8 cellular contexts compared by ENCODE assay signal in the genomic region with DNA sequence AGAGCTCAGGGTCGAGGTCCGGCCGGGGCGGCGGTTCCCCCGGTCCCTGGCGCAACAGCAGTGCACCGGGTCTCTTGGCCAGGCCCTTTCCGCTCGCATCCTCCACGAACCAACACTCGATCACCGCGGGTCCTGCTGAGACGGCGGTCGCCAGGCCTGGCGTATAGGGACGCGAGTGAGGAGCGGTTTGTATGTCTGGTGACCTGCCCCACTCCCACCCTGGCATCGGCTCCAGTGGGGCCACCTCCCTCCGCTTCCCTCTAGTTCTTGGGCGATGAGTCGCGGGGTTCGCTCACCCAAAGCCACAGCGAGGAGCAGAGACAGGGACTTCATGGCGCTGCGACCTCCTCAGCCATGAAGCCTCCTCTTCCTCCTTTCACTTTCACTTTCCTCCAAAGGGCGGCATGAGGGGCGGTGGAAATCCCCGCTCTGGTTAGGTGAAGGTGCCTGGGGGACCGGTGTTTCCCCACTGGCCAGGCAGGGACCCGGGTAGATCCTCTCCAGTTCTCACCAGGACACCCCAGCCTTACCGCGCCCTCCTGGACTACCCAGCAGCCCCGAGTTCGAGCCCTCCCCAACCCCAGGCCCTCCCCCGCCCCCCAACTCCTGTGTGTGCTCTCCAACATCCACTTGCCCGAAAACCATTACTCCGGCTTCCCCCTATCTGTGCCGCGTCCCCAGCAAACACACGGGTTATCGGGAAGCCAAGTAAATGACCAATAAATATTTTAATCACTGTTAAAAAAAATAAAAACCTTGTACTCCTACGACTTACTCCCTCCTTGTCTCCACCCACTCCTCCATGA. TPM values are rescaled to one million over a fixed set of nuclear protein-coding genes. Genes with fewer than 3 reads are reported as not detected.
DNase-seq lines count a peak whose midpoint lies in the region; ATAC-seq and TF ChIP-seq lines count a peak whose summit lies in the region.

Gene TAPBP (minus strand): TSS at position 370 of the 806 bp plus-strand sequence. CDS start 37 bp downstream, at position 333.

- peak; percentile 33 for ATAC-seq in HG02588 (IDR thresholded peaks at IDR 0.05; ENCODE audit: unreplicated experiment)
- no peak for ATAC-seq in HG02678 (IDR thresholded peaks at IDR 0.05; ENCODE audit: unreplicated experiment)

- H3K9ac ChIP-seq in liver (ENCODE audit: low read depth in 1 of 2, low read length in 2 of 2) = peak within 1 kb of the TSS; percentile 87 to 90

- DNase-seq in GM06990 (ENCODE audit: extremely low read depth, insufficient read length) = peak; percentile 87
- DNase-seq in NCI-H345 treated with DMSO at 0.1 percent for 48 hours (lab: John Stamatoyannopoulos, UW; ENCODE audit: unreplicated experiment) = peak; percentile 36
- DNase-seq in activated CD4-positive, alpha-beta T cell treated with anti-CD3 and anti-CD28 coated beads, Interleukin-2, amount 50 U/mL, for 4 hours = peak; percentile 83
- peak in 8 of 10 donors; percentile 40 to 70 (median 54) for DNase-seq in dorsolateral prefrontal cortex
- DNase-seq in stimulated activated CD4-positive, alpha-beta T cell treated with anti-CD3 and anti-CD28 coated beads, Interleukin-2, amount 100 ng/mL, for 48 hours = peak; percentile 64 to 69

- H3K4me3 ChIP-seq in GM06990 (replicated peaks; ENCODE audit: low read depth, low read length) = peak within 1 kb of the TSS; percentile 92
- peak within 1 kb of the TSS; percentile 62 to 97 (median 90) for H3K4me3 ChIP-seq in dorsolateral prefrontal cortex
- peak within 1 kb of the TSS; percentile 66 to 96 (median 88) for H3K4me3 ChIP-seq in liver (ENCODE audit: low read depth in 1 of 3, low read length in 3 of 3)

- intact Hi-C loops in dorsolateral prefrontal cortex (cut with DNase I) = loop anchor here in 1 of 2 donors (2.0 kb wide), 1 partner anchor 15 kb away; the partner anchor contains the start of gene RGL2

- TF ChIP-seq CTCF in GM06990 (IDR thresholded peaks at IDR 0.05; ENCODE audit: insufficient read depth, low read length, poor library complexity, severe bottlenecking) (no peak), dorsolateral prefrontal cortex (IDR thresholded peaks at IDR 0.05 in 54 of 56, conservative IDR thresholded peaks at IDR 0.05 in 2 of 56; ENCODE audit: low read depth in 1 of 56, partially characterized antibody in 56 of 56) (peak in 2 of 56 donors; percentile 4 to 12), liver (IDR thresholded peaks at IDR 0.05; ENCODE audit: low read depth, low read length, missing input control) (no peak)

- TF ChIP-seq RAD21 in liver (IDR thresholded peaks at IDR 0.05) = no peak

- H3K27me3 ChIP-seq in GM06990 (replicated peaks; ENCODE audit: control insufficient read depth, insufficient read depth, low read length) (no peaks in the 10 kb centered on the region), dorsolateral prefrontal cortex (no peaks in the 10 kb centered on the region), liver (ENCODE audit: control insufficient read depth in 4 of 4, insufficient read depth in 4 of 4, low read length in 3 of 4) (no peaks in the 10 kb centered on the region)

- WGBS in liver = under 1% methylated on average over 47 of the region's 47 CpGs

- H3K4me1 ChIP-seq in liver (ENCODE audit: control insufficient read depth in 4 of 4, insufficient read depth in 4 of 4, low read length in 3 of 4) = peaks cover 11 to 46% (median 33%) of the 10 kb centered on the region in 4 donors

- H3K36me3 ChIP-seq in GM06990 (ENCODE audit: control insufficient read depth, insufficient read depth, low read length) = peaks cover 4% of the 10 kb centered on the region
- peaks cover 0 to 2% (median 0%) of the 10 kb centered on the region in 4 donors for H3K36me3 ChIP-seq in liver (ENCODE audit: control insufficient read depth in 4 of 4, insufficient read depth in 3 of 4, low read depth in 1 of 4, low read length in 3 of 4)

- H3K9me3 ChIP-seq in liver (ENCODE audit: control insufficient read depth in 4 of 4, low read length in 3 of 4) = no peaks in the 10 kb centered on the region

- H3K27ac ChIP-seq in dorsolateral prefrontal cortex (peak within 1 kb of the TSS; percentile 55 to 98 (median 93)), liver (ENCODE audit: low read depth in 1 of 2, low read length in 2 of 2) (peak within 1 kb of the TSS; percentile 98 to 99)

TF ChIP-seq in liver, 16 proteins besides CTCF, POLR2A, EP300 and RAD21:
- TF ChIP-seq RXRA (IDR thresholded peaks at IDR 0.05) (no peak), YY1 (IDR thresholded peaks at IDR 0.05) (peak; percentile 89), GABPA (IDR thresholded peaks at IDR 0.05 in 1 of 2, conservative IDR thresholded peaks at IDR 0.05 in 1 of 2) (no peak), JUND (IDR thresholded peaks at IDR 0.05) (no peak), ZBTB33 (IDR thresholded peaks at IDR 0.05) (no peak), HNF4G (IDR thresholded peaks at IDR 0.05) (no peak), HNF4A (conservative IDR thresholded peaks at IDR 0.05) (peak in 1 of 2 donors; percentile 13), EGR1 (IDR thresholded peaks at IDR 0.05; ENCODE audit: low read depth in 2 of 2) (no peak)
- TF ChIP-seq, protein P1, sequence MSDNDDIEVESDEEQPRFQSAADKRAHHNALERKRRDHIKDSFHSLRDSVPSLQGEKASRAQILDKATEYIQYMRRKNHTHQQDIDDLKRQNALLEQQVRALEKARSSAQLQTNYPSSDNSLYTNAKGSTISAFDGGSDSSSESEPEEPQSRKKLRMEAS (IDR thresholded peaks at IDR 0.05) = no peak
- TF ChIP-seq, protein P2, sequence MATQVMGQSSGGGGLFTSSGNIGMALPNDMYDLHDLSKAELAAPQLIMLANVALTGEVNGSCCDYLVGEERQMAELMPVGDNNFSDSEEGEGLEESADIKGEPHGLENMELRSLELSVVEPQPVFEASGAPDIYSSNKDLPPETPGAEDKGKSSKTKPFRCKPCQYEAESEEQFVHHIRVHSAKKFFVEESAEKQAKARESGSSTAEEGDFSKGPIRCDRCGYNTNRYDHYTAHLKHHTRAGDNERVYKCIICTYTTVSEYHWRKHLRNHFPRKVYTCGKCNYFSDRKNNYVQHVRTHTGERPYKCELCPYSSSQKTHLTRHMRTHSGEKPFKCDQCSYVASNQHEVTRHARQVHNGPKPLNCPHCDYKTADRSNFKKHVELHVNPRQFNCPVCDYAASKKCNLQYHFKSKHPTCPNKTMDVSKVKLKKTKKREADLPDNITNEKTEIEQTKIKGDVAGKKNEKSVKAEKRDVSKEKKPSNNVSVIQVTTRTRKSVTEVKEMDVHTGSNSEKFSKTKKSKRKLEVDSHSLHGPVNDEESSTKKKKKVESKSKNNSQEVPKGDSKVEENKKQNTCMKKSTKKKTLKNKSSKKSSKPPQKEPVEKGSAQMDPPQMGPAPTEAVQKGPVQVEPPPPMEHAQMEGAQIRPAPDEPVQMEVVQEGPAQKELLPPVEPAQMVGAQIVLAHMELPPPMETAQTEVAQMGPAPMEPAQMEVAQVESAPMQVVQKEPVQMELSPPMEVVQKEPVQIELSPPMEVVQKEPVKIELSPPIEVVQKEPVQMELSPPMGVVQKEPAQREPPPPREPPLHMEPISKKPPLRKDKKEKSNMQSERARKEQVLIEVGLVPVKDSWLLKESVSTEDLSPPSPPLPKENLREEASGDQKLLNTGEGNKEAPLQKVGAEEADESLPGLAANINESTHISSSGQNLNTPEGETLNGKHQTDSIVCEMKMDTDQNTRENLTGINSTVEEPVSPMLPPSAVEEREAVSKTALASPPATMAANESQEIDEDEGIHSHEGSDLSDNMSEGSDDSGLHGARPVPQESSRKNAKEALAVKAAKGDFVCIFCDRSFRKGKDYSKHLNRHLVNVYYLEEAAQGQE (IDR thresholded peaks at IDR 0.05) = peak; percentile 12

RNA-seq across cellular contexts. Expression of gene TAPBP, which starts in this region (rescaled TPM):
- total RNA-seq in dorsolateral prefrontal cortex = 100 to 1,000 TPM in 7 of 120 experiments, 10 to 100 TPM in 113; 52.1 to 121 (median 79.4) TPM
- 10 to 100 TPM; 52.7 to 74.0 TPM for total RNA-seq in liver
- 10 to 100 TPM; 47.9 to 49.3 TPM for polyA plus RNA-seq in liver

Comparison
In these comparisons a context has a peak if more than half of its experiments do, and no peak if none do; other contexts are left out.
1. DNase-seq: peak in every context shown above with its lines; median percentile 87 in GM06990; 83 in activated CD4-positive, alpha-beta T cell treated with anti-CD3 and anti-CD28 coated beads, Interleukin-2, amount 50 U/mL, for 4 hours; 66 in stimulated activated CD4-positive, alpha-beta T cell treated with anti-CD3 and anti-CD28 coated beads, Interleukin-2, amount 100 ng/mL, for 48 hours; 54 in dorsolateral prefrontal cortex; 36 in NCI-H345 treated with DMSO at 0.1 percent for 48 hours.